Comparison of ENCODE assay signal across 1 cellular context in the genomic region with DNA sequence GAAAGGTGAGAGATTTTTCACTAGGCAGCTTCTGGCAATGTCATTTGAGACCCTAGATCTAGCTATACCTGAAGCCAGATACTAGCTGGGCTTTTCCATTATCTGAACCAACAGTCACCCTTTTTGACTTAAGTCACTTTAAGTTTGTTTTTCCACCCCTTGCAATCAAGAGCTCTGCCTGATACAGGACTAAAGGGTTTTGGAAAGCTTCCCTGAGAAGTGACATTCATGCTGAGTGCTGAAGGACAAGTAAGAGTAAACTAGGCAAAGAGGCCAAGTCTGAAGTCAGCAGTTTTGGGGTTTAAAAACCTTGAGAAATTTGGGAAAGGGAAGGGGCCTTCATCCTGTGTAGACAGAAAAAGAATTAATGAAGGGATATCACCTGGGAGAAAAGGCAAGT.
TF ChIP-seq lines count a peak whose summit lies in the region.

No MANE protein-coding gene starts in this region.

TF ChIP-seq in GM23338, 12 proteins besides CTCF, POLR2A, EP300 and RAD21 (continued from another document):
- TF ChIP-seq, protein P1, sequence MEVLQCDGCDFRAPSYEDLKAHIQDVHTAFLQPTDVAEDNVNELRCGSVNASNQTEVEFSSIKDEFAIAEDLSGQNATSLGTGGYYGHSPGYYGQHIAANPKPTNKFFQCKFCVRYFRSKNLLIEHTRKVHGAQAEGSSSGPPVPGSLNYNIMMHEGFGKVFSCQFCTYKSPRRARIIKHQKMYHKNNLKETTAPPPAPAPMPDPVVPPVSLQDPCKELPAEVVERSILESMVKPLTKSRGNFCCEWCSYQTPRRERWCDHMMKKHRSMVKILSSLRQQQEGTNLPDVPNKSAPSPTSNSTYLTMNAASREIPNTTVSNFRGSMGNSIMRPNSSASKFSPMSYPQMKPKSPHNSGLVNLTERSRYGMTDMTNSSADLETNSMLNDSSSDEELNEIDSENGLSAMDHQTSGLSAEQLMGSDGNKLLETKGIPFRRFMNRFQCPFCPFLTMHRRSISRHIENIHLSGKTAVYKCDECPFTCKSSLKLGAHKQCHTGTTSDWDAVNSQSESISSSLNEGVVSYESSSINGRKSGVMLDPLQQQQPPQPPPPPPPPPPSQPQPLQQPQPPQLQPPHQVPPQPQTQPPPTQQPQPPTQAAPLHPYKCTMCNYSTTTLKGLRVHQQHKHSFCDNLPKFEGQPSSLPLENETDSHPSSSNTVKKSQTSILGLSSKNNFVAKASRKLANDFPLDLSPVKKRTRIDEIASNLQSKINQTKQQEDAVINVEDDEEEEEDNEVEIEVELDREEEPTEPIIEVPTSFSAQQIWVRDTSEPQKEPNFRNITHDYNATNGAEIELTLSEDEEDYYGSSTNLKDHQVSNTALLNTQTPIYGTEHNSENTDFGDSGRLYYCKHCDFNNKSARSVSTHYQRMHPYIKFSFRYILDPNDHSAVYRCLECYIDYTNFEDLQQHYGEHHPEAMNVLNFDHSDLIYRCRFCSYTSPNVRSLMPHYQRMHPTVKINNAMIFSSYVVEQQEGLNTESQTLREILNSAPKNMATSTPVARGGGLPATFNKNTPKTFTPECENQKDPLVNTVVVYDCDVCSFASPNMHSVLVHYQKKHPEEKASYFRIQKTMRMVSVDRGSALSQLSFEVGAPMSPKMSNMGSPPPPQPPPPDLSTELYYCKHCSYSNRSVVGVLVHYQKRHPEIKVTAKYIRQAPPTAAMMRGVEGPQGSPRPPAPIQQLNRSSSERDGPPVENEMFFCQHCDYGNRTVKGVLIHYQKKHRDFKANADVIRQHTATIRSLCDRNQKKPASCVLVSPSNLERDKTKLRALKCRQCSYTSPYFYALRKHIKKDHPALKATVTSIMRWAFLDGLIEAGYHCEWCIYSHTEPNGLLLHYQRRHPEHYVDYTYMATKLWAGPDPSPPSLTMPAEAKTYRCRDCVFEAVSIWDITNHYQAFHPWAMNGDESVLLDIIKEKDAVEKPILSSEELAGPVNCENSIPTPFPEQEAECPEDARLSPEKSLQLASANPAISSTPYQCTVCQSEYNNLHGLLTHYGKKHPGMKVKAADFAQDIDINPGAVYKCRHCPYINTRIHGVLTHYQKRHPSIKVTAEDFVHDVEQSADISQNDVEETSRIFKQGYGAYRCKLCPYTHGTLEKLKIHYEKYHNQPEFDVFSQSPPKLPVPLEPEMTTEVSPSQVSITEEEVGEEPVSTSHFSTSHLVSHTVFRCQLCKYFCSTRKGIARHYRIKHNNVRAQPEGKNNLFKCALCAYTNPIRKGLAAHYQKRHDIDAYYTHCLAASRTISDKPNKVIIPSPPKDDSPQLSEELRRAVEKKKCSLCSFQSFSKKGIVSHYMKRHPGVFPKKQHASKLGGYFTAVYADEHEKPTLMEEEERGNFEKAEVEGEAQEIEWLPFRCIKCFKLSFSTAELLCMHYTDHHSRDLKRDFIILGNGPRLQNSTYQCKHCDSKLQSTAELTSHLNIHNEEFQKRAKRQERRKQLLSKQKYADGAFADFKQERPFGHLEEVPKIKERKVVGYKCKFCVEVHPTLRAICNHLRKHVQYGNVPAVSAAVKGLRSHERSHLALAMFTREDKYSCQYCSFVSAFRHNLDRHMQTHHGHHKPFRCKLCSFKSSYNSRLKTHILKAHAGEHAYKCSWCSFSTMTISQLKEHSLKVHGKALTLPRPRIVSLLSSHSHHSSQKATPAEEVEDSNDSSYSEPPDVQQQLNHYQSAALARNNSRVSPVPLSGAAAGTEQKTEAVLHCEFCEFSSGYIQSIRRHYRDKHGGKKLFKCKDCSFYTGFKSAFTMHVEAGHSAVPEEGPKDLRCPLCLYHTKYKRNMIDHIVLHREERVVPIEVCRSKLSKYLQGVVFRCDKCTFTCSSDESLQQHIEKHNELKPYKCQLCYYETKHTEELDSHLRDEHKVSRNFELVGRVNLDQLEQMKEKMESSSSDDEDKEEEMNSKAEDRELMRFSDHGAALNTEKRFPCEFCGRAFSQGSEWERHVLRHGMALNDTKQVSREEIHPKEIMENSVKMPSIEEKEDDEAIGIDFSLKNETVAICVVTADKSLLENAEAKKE (CRISPR knock-in tag; IDR thresholded peaks at IDR 0.05) = no peak
- TF ChIP-seq ZNF114 (CRISPR knock-in tag; IDR thresholded peaks at IDR 0.05) (no peak), ZNF331 (CRISPR knock-in tag; IDR thresholded peaks at IDR 0.05; ENCODE audit: low read depth) (no peak), STAT1 (IDR thresholded peaks at IDR 0.05; ENCODE audit: unreplicated experiment) (no peak), CREB1 (CRISPR knock-in tag; IDR thresholded peaks at IDR 0.05; ENCODE audit: low read depth) (no peak), EZH2 (IDR thresholded peaks at IDR 0.05; ENCODE audit: low read depth, unreplicated experiment) (no peak), EZH2phosphoT487 (IDR thresholded peaks at IDR 0.05; ENCODE audit: unreplicated experiment) (no peak), JUNB (IDR thresholded peaks at IDR 0.05; ENCODE audit: unreplicated experiment) (no peak), REST (IDR thresholded peaks at IDR 0.05; ENCODE audit: unreplicated experiment) (no peak), NANOG (IDR thresholded peaks at IDR 0.05; ENCODE audit: borderline replicate concordance) (no peak)
- TF ChIP-seq, protein P2, sequence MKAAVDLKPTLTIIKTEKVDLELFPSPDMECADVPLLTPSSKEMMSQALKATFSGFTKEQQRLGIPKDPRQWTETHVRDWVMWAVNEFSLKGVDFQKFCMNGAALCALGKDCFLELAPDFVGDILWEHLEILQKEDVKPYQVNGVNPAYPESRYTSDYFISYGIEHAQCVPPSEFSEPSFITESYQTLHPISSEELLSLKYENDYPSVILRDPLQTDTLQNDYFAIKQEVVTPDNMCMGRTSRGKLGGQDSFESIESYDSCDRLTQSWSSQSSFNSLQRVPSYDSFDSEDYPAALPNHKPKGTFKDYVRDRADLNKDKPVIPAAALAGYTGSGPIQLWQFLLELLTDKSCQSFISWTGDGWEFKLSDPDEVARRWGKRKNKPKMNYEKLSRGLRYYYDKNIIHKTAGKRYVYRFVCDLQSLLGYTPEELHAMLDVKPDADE (IDR thresholded peaks at IDR 0.05) = no peak
TF ChIP-seq in GM23338: peak in this region for 0.
